ENCODE assay signal across 12 cellular contexts in genomic region chr19:2587001-2587719, GRCh38.
DNase-seq lines count a peak whose midpoint lies in the region; ATAC-seq, FAIRE-seq and TF ChIP-seq lines count a peak whose summit lies in the region.
"Had no signal": no experiment of that assay in that cellular context is flagged by ENCODE, and none has a peak within 500 bp of the region (broad histone marks: within the 10 kb centered on the region; RNA-seq: fewer than 3 reads in every experiment).

No MANE protein-coding gene starts in this region.

- H3K36me3 Mint-ChIP-seq in stimulated activated memory B cell treated with anti-CD40 and anti-IgM and Interleukin-4, amounts not matched to agents 10 μg/mL and 1 μg/mL and 100 μg/mL, for 72 hours, result peaks cover 30% of the 10 kb centered on the region

- H2AFZ ChIP-seq in HepG2 (ENCODE audit: low read length), result no peak overlapping the region

- no peak for TF ChIP-seq RAD21 in HepG2 (CRISPR knock-in tag; IDR thresholded peaks at IDR 0.05)

- POLR2A ChIA-PET in HepG2 (lab: Yijun Ruan, JAX), result interaction anchor here (1.0 to 2.3 kb wide), 6 partner anchors 37 to 111 kb away, joined by 3 to 34 read pairs (median 7); partner anchors contain the start of gene GADD45B

- intact Hi-C loops in body of pancreas (cut with DNase I), result no loop called here
- intact Hi-C loops in HepG2 (cut with micrococcal nuclease; ENCODE audit: unreplicated experiment), result no loop called here

- H3K27ac ChIP-seq in body of pancreas, result peak overlapping the region in 3 of 4 donors; percentile 81 to 94 (median 86)
- H3K27ac ChIP-seq in HepG2 (ENCODE audit: extremely low read length, insufficient read depth, low read length), result peak overlapping the region; percentile 72

- no peak for TF ChIP-seq CTCF in body of pancreas (IDR thresholded peaks at IDR 0.05)
- no peak for TF ChIP-seq CTCF in HepG2 (CRISPR knock-in tag; IDR thresholded peaks at IDR 0.05)

- no peak overlapping the region for H3K4me3 Mint-ChIP-seq in stimulated activated memory B cell treated with anti-CD40 and anti-IgM and Interleukin-4, amounts not matched to agents 10 μg/mL and 1 μg/mL and 100 μg/mL, for 72 hours

- peak overlapping the region; percentile 67 for H3K9ac ChIP-seq in HepG2 (ENCODE audit: insufficient read depth, low read depth, low read length)

- no peaks in the 10 kb centered on the region for H3K27me3 Mint-ChIP-seq in stimulated activated memory B cell treated with anti-CD40 and anti-IgM and Interleukin-4, amounts not matched to agents 10 μg/mL and 1 μg/mL and 100 μg/mL, for 72 hours

- H3K27me3 ChIP-seq in H7 (ENCODE audit: control insufficient read depth, insufficient read depth, low read length) (no peaks in the 10 kb centered on the region), body of pancreas (no peaks in the 10 kb centered on the region), HepG2 (ENCODE audit: control insufficient read depth in 1 of 2, insufficient read depth in 2 of 2, low read length in 2 of 2) (no peaks in the 10 kb centered on the region)
- H3K27me3 ChIP-seq: BE2C had no signal

- H3K9me3 Mint-ChIP-seq in stimulated activated memory B cell treated with anti-CD40 and anti-IgM and Interleukin-4, amounts not matched to agents 10 μg/mL and 1 μg/mL and 100 μg/mL, for 72 hours, result peaks cover 13% of the 10 kb centered on the region

- 92 to 93% methylated on average over 7 to 31 of the region's 32 CpGs for WGBS in body of pancreas, 2 donors
- WGBS in HepG2 (ENCODE audit: low lambda C conversion rate), result 62% methylated on average over 29 of the region's 32 CpGs

- peaks cover 39% of the 10 kb centered on the region for H3K4me1 Mint-ChIP-seq in stimulated activated memory B cell treated with anti-CD40 and anti-IgM and Interleukin-4, amounts not matched to agents 10 μg/mL and 1 μg/mL and 100 μg/mL, for 72 hours

- no peaks in the 10 kb centered on the region for H3K9me3 ChIP-seq in body of pancreas
- peaks cover 9% of the 10 kb centered on the region; the same call in 1 of the 2 replicates for H3K9me3 ChIP-seq in HepG2 (ENCODE audit: low read length)
- H3K9me3 ChIP-seq: BE2C had no signal

- BruUV-seq in HepG2 (replicated peaks; lab: Mats Ljungman, UMichigan), result no TSS peak

- H3K4me1 ChIP-seq in body of pancreas (peaks cover 38% of the 10 kb centered on the region), HepG2 (ENCODE audit: insufficient read depth, low read length) (peaks cover 46% of the 10 kb centered on the region)
- H3K4me1 ChIP-seq: BE2C had no signal

- peak overlapping the region; percentile 81 for H3K4me2 ChIP-seq in HepG2 (ENCODE audit: low read depth, low read length)

- no peak overlapping the region for H3K4me3 ChIP-seq in H7 (ENCODE audit: insufficient read depth, low read depth, low read length)
- no peak overlapping the region for H3K4me3 ChIP-seq in body of pancreas
- H3K4me3 ChIP-seq in HepG2 (replicated peaks in 1 of 3; ENCODE audit: insufficient read depth in 1 of 3, low read depth in 2 of 3, low read length in 3 of 3), result peak overlapping the region in 1 of 3 experiments; percentile 55; a peak in 1 of 6 replicates
- H3K4me3 ChIP-seq: skin epidermis had no signal

- H4K20me1 ChIP-seq in HepG2 (ENCODE audit: insufficient read depth, low read length), result no peaks in the 10 kb centered on the region

- H3K36me3 ChIP-seq in H7 (replicated peaks; ENCODE audit: control insufficient read depth, insufficient read depth, low read length), result no peaks in the 10 kb centered on the region
- H3K36me3 ChIP-seq in body of pancreas (replicated peaks in 1 of 2; ENCODE audit: insufficient read depth in 1 of 2, low read depth in 2 of 2), result no peaks in the 10 kb centered on the region
- no peaks in the 10 kb centered on the region for H3K36me3 ChIP-seq in HepG2 (replicated peaks in 1 of 2; ENCODE audit: control insufficient read depth in 1 of 2, insufficient read depth in 2 of 2, low read length in 2 of 2)

- peak; percentile 77 for DNase-seq in H7
- DNase-seq in body of pancreas, result no peak
- DNase-seq in HepG2 (ENCODE audit: low spot score), result no peak
- DNase-seq in activated CD8-positive, alpha-beta memory T cell treated with anti-CD3 and anti-CD28 coated beads, Interleukin-2, amount 50 U/mL, for 48 hours, result no peak
- DNase-seq in GM12892 (ENCODE audit: insufficient read length), result no peak
- DNase-seq in NCI-H146 (lab: John Stamatoyannopoulos, UW), result no peak
- no peak for DNase-seq in DMS 273 (lab: John Stamatoyannopoulos, UW; ENCODE audit: unreplicated experiment)
- DNase-seq: amniotic stem cell, BE2C, NCI-H446 treated with DMSO at 0.1 percent for 48 hours had no signal

- H3K27ac Mint-ChIP-seq in stimulated activated memory B cell treated with anti-CD40 and anti-IgM and Interleukin-4, amounts not matched to agents 10 μg/mL and 1 μg/mL and 100 μg/mL, for 72 hours, result peak overlapping the region; percentile 62

- CTCF ChIA-PET in HepG2 (lab: Yijun Ruan, JAX; ENCODE audit: low intra/inter-chr PET ratio, low total read pairs), result no interaction called here

- in situ Hi-C loops in HepG2 (cut with HindIII; ENCODE audit: extremely low pct_ligation_motif_present, low pct_unique_long_range_greater_than_20kb), result no loop called here

- H3K79me2 ChIP-seq in HepG2 (ENCODE audit: insufficient read depth, low read length), result no peaks in the 10 kb centered on the region

- TF ChIP-seq EP300 in HepG2 (IDR thresholded peaks at IDR 0.05; ENCODE audit: low read depth in 2 of 2, low read length in 2 of 2) (no peak), HepG2 (CRISPR knock-in tag; IDR thresholded peaks at IDR 0.05; ENCODE audit: borderline replicate concordance) (no peak)

- no peak for TF ChIP-seq POLR2A in body of pancreas (IDR thresholded peaks at IDR 0.05)
- TF ChIP-seq POLR2A in HepG2 (IDR thresholded peaks at IDR 0.05; ENCODE audit: insufficient read depth in 1 of 2, low read depth in 2 of 2, low read length in 2 of 2), result no peak
- TF ChIP-seq POLR2A in GM12892 (IDR thresholded peaks at IDR 0.05; ENCODE audit: low read depth, low read length), result no peak

- no peak for ATAC-seq in body of pancreas
- peak; percentile 21; the same call in 1 of the 3 replicates for ATAC-seq in HepG2
- ATAC-seq in stimulated activated memory B cell treated with anti-CD40 and anti-IgM and Interleukin-4, amounts not matched to agents 10 μg/mL and 1 μg/mL and 100 μg/mL, for 72 hours, result no peak

- FAIRE-seq in HepG2 (lab: Jason Lieb, UNC) (no peak), GM12892 (lab: Jason Lieb, UNC) (no peak)

TF ChIP-seq in HepG2, 621 proteins besides CTCF, POLR2A, EP300 and RAD21 (continues in another document):
- TF ChIP-seq CENPT (CRISPR knock-in tag; IDR thresholded peaks at IDR 0.05; ENCODE audit: low read depth) (no peak), ZNF547 (CRISPR knock-in tag; IDR thresholded peaks at IDR 0.05) (0 out of 2 replicates have a peak, but pooled peaks have one; percentile 7), TEAD3 (CRISPR knock-in tag; optimal IDR thresholded peaks at IDR 0.05; ENCODE audit: borderline replicate concordance) (peak; percentile 5), ATF7 (IDR thresholded peaks at IDR 0.05) (no peak), ATF7 (CRISPR knock-in tag; IDR thresholded peaks at IDR 0.05) (no peak), ZBTB44 (CRISPR knock-in tag; IDR thresholded peaks at IDR 0.05) (no peak), ZNF138 (CRISPR knock-in tag; IDR thresholded peaks at IDR 0.05; ENCODE audit: low read depth) (no peak), ZNF251 (CRISPR knock-in tag; IDR thresholded peaks at IDR 0.05) (no peak), ZNF557 (CRISPR knock-in tag; IDR thresholded peaks at IDR 0.05) (no peak), ZBTB37 (CRISPR knock-in tag; IDR thresholded peaks at IDR 0.05) (no peak), FOSL2 (CRISPR knock-in tag; IDR thresholded peaks at IDR 0.05) (peak; percentile 65), ZNF891 (CRISPR knock-in tag; IDR thresholded peaks at IDR 0.05) (0 out of 2 replicates have a peak, but pooled peaks have one; percentile 26), NFE2 (CRISPR knock-in tag; IDR thresholded peaks at IDR 0.05) (peak; percentile 81), GRHL1 (CRISPR knock-in tag; conservative IDR thresholded peaks at IDR 0.05) (no peak)
